In genomic region chr1:154087574-154087973, GRCh38 we compare ENCODE assay signal across 26 cellular contexts.
"Had no signal": no experiment of that assay in that cellular context is flagged by ENCODE, and none has a peak within 500 bp of the region (broad histone marks: within the 10 kb centered on the region; RNA-seq: fewer than 3 reads in every experiment).

No MANE protein-coding gene starts in this region.

- H3K27me3 ChIP-seq: stomach, suprapubic skin, testis, thyroid gland, tibial artery, tibial nerve, transverse colon, upper lobe of left lung, upper lobe of right lung, uterus, vagina had no signal

- ATAC-seq: stimulated activated effector memory CD8-positive, alpha-beta T cell treated with anti-CD3 and anti-CD28 coated beads, Interleukin-12 subunit alpha, Interleukin-12 subunit beta, amount 100 ng/mL, for 72 hours; stimulated activated memory B cell treated with anti-CD40 and anti-IgM and Interleukin-4, amounts not matched to agents 10 μg/mL and 1 μg/mL and 100 μg/mL, for 72 hours; stimulated activated naive B cell treated with anti-CD40 and anti-IgM and Interleukin-4, amounts not matched to agents 10 μg/mL and 1 μg/mL and 100 μg/mL, for 72 hours; stimulated activated naive CD8-positive, alpha-beta T cell treated with anti-CD3 and anti-CD28 coated beads, Interleukin-15, amount 100 ng/mL, for 72 hours; stimulated activated naive CD8-positive, alpha-beta T cell treated with anti-CD3 and anti-CD28 coated beads, Interleukin-15, Interleukin-2, amounts not matched to agents 100 U/mL and 50 U/mL, for 24 hours; upper lobe of right lung had no signal

- H3K27ac ChIP-seq: stomach, suprapubic skin, testis, thoracic aorta, thyroid gland, tibial artery, tibial nerve, transverse colon, upper lobe of left lung, upper lobe of right lung, uterus, vagina had no signal

- H3K4me1 ChIP-seq: suprapubic skin, testis, thyroid gland, tibial artery, tibial nerve, transverse colon, upper lobe of left lung, upper lobe of right lung, uterus, vagina had no signal

- H3K9me3 ChIP-seq: suprapubic skin, testis, thoracic aorta, thyroid gland, tibial artery, transverse colon, upper lobe of right lung, uterus, vagina had no signal

- H3K36me3 ChIP-seq: stomach, suprapubic skin, thoracic aorta, thyroid gland, tibial artery, tibial nerve, transverse colon, upper lobe of left lung, upper lobe of right lung, uterus, vagina had no signal

- DNase-seq: stimulated activated CD4-positive, alpha-beta T cell treated with anti-CD3 and anti-CD28 coated beads, Interleukin-2, amount 100 ng/mL, for 48 hours; stimulated activated CD4-positive, alpha-beta T cell treated with anti-CD3 and anti-CD28 coated beads, Interleukin-4, amount 100 ng/mL, for 1 hour; stimulated activated CD4-positive, alpha-beta T cell treated with anti-CD3 and anti-CD28 coated beads, Interleukin-4, amount 100 ng/mL, for 24 hours; stimulated activated CD4-positive, alpha-beta T cell treated with anti-CD3 and anti-CD28 coated beads, Interleukin-4, amount 100 ng/mL, for 4 hours; stimulated activated CD8-positive, alpha-beta memory T cell treated with anti-CD3 and anti-CD28 coated beads, Interleukin-4, amount 100 ng/mL, for 48 hours; stimulated activated naive B cell treated with anti-CD40 and anti-IgM and Interleukin-4, amounts not matched to agents 10 μg/mL and 1 μg/mL and 100 μg/mL, for 72 hours; stimulated activated naive CD4-positive, alpha-beta T cell; stimulated activated naive CD4-positive, alpha-beta T cell treated with Interleukin-2 at 50 U/mL for 16 hours; stimulated activated naive CD8-positive, alpha-beta T cell treated with anti-CD3 and anti-CD28 coated beads, Interleukin-15, amount 100 ng/mL, for 72 hours; stimulated activated naive CD8-positive, alpha-beta T cell treated with anti-CD3 and anti-CD28 coated beads, Interleukin-15, Interleukin-2, amounts not matched to agents 100 U/mL and 50 U/mL, for 24 hours; stomach; testis; thyroid gland; tibial artery; transverse colon; trophoblast cell; upper lobe of left lung; upper lobe of right lung; uterus had no signal

- FAIRE-seq: urothelium cell line had no signal

- H3K4me3 ChIP-seq: stomach, suprapubic skin, testis, thoracic aorta, thyroid gland, tibial artery, tibial nerve, transverse colon, upper lobe of left lung, upper lobe of right lung, uterus, vagina had no signal
